1 cellular context compared by ENCODE assay signal in genomic region chr1:42686418-42686817, GRCh38.
TF ChIP-seq lines count a peak whose summit lies in the region.

No MANE protein-coding gene starts in this region.

TF ChIP-seq in K562, 482 proteins besides CTCF, POLR2A, EP300 and RAD21 (continued from another document):
- TF ChIP-seq EP400 (IDR thresholded peaks at IDR 0.05) (0 out of 2 replicates have a peak, but pooled peaks have one; percentile 39), TAL1 (IDR thresholded peaks at IDR 0.05) (peak; percentile 82), TCFL5 (CRISPR knock-in tag; conservative IDR thresholded peaks at IDR 0.05) (no peak), NR3C1 (CRISPR knock-in tag; IDR thresholded peaks at IDR 0.05) (no peak), SMARCA4 (IDR thresholded peaks at IDR 0.05) (peak; percentile 73), SMARCC2 (IDR thresholded peaks at IDR 0.05; ENCODE audit: low read depth) (peak; percentile 29; the same call in 1 of the 2 replicates), SIN3A (IDR thresholded peaks at IDR 0.05; ENCODE audit: borderline replicate concordance in 2 of 2, control insufficient read depth in 1 of 2, low read depth in 2 of 2, low read length in 2 of 2) (peak in 1 of 2 experiments; percentile 51; a peak in 1 of 4 replicates), MYC (IDR thresholded peaks at IDR 0.05; ENCODE audit: low read depth, low read length) (no peak), MYC (CRISPR knock-in tag; IDR thresholded peaks at IDR 0.05; ENCODE audit: borderline replicate concordance, low read depth) (no peak), ZNF696 (CRISPR knock-in tag; conservative IDR thresholded peaks at IDR 0.05) (no peak), ZNF347 (CRISPR knock-in tag; IDR thresholded peaks at IDR 0.05; ENCODE audit: low read depth) (no peak), TBP (optimal IDR thresholded peaks at IDR 0.05; ENCODE audit: low read depth, low read length) (no peak), EZH2 (IDR thresholded peaks at IDR 0.05; ENCODE audit: borderline replicate concordance, low read depth, low read length) (no peak), MTA2 (IDR thresholded peaks at IDR 0.05; ENCODE audit: low read depth) (peak; percentile 60), ZNF133 (CRISPR knock-in tag; IDR thresholded peaks at IDR 0.05) (no peak), RBM25 (IDR thresholded peaks at IDR 0.05; ENCODE audit: low read depth, low read length, severe bottlenecking) (no peak), MCM5 (IDR thresholded peaks at IDR 0.05; ENCODE audit: low read depth) (no peak), NFATC3 (IDR thresholded peaks at IDR 0.05) (no peak), FOXK2 (conservative IDR thresholded peaks at IDR 0.05 in 1 of 2, IDR thresholded peaks at IDR 0.05 in 1 of 2; ENCODE audit: low read depth in 2 of 2) (peak; percentile 55 to 59; a peak in 1 of 4 replicates), CBFA2T2 (conservative IDR thresholded peaks at IDR 0.05) (peak; percentile 70), HDAC1 (IDR thresholded peaks at IDR 0.05) (peak in 1 of 2 experiments; percentile 30; a peak in 1 of 4 replicates), BDP1 (IDR thresholded peaks at IDR 0.05; ENCODE audit: insufficient read depth, insufficient read length) (no peak), CBX3 (IDR thresholded peaks at IDR 0.05; ENCODE audit: borderline replicate concordance in 1 of 2, low read length in 2 of 2) (no peak), FOSL1 (tag; conservative IDR thresholded peaks at IDR 0.05) (no peak), NCOA1 (IDR thresholded peaks at IDR 0.05; ENCODE audit: low read depth) (no peak), ZNF76 (CRISPR knock-in tag; IDR thresholded peaks at IDR 0.05; ENCODE audit: borderline replicate concordance) (no peak), ZKSCAN8 (CRISPR knock-in tag; IDR thresholded peaks at IDR 0.05) (no peak)
- TF ChIP-seq, protein P1, sequence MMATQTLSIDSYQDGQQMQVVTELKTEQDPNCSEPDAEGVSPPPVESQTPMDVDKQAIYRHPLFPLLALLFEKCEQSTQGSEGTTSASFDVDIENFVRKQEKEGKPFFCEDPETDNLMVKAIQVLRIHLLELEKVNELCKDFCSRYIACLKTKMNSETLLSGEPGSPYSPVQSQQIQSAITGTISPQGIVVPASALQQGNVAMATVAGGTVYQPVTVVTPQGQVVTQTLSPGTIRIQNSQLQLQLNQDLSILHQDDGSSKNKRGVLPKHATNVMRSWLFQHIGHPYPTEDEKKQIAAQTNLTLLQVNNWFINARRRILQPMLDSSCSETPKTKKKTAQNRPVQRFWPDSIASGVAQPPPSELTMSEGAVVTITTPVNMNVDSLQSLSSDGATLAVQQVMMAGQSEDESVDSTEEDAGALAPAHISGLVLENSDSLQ (IDR thresholded peaks at IDR 0.05), result peak; percentile 7; the same call in 1 of the 2 replicates
- TF ChIP-seq, protein P2, sequence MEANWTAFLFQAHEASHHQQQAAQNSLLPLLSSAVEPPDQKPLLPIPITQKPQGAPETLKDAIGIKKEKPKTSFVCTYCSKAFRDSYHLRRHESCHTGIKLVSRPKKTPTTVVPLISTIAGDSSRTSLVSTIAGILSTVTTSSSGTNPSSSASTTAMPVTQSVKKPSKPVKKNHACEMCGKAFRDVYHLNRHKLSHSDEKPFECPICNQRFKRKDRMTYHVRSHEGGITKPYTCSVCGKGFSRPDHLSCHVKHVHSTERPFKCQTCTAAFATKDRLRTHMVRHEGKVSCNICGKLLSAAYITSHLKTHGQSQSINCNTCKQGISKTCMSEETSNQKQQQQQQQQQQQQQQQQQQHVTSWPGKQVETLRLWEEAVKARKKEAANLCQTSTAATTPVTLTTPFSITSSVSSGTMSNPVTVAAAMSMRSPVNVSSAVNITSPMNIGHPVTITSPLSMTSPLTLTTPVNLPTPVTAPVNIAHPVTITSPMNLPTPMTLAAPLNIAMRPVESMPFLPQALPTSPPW (CRISPR knock-in tag; IDR thresholded peaks at IDR 0.05), result peak; percentile 66
TF ChIP-seq in K562: peak in this region for 36.
